ENCODE assay signal across 8 cellular contexts in the genomic region with DNA sequence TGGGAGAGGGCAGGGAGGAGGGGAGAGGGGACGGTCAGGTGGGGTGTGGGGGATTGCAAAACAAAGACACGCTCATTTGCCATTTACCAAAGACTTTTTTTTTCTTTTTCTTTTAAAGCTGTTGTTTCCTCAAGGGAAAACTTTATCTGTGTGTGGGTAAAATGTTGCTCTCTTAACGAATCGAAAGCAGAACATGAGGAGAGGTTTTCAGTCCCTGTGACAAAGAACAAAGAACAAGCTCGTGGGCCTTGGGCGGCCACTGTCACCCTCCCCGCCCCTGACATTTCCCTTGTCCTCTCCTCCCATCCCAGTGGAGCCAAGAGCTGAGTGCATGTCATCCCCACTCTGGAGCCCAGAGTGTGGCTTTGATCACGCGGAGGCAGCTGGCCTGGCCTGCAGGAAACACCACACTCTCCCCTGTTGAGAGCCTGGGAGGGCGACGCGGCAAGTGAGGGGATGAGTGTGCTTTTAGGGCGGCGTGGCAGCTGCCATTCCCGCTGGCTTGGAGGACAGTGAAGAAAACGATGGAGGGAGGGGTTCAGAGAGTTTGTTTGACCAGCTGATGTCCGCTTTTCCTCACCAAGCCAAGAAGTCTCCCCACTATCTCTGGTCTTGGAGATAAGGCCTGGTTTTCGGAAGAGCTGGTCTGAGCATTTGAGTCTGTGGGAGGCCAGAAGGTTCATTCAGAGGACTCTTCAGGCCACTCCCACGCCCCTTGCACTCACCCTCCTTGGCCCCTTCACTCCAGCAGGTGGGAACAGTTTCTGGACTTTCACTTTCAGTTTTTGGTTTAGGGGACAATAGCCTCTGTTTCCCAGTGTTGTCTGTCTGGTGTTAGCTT. TPM values are rescaled to one million over a fixed set of nuclear protein-coding genes. Genes with fewer than 3 reads are reported as not detected.
DNase-seq lines count a peak whose midpoint lies in the region; ATAC-seq and TF ChIP-seq lines count a peak whose summit lies in the region.

No MANE protein-coding gene starts in this region.

- H4K20me1 ChIP-seq in GM23248 (ENCODE audit: insufficient read depth): no peaks in the 10 kb centered on the region

- no peak for TF ChIP-seq CTCF in sigmoid colon (IDR thresholded peaks at IDR 0.05)

- no peak overlapping the region for H2AFZ ChIP-seq in ACC112 (ENCODE audit: low read length, unreplicated experiment)
- H2AFZ ChIP-seq in GM23248: peak overlapping the region; percentile 59

- H3K27ac ChIP-seq in ACC112 (ENCODE audit: low read depth, low read length): peak overlapping the region; percentile 100
- H3K27ac ChIP-seq in GM23248: peak overlapping the region; percentile 100
- peak overlapping the region; percentile 74 to 90 (median 87) for H3K27ac ChIP-seq in sigmoid colon

- 13 to 16% methylated on average over 18 to 19 of the region's 19 CpGs for WGBS in GM23248 (ENCODE audit: low coverage in 1 of 2, low lambda C conversion rate in 2 of 2, missing lambda C conversion rate in 2 of 2), 2 experiments
- WGBS in sigmoid colon, 2 donors: 36 to 67% methylated on average over 19 of the region's 19 CpGs

- peaks cover 100% of the 10 kb centered on the region for H3K4me1 Mint-ChIP-seq in activated T-cell treated with anti-CD3 and anti-CD28 coated beads, Interleukin-2, amount 50 U/mL, for 72 hours (ENCODE audit: low read depth)

- no peaks in the 10 kb centered on the region for H3K9me3 Mint-ChIP-seq in activated T-cell treated with anti-CD3 and anti-CD28 coated beads, Interleukin-2, amount 50 U/mL, for 72 hours

- peaks cover 37% of the 10 kb centered on the region for H3K79me2 ChIP-seq in ACC112 (ENCODE audit: control insufficient read depth, insufficient read depth, low read length, unreplicated experiment)
- peaks cover 17% of the 10 kb centered on the region; the same call in 1 of the 2 replicates for H3K79me2 ChIP-seq in GM23248 (ENCODE audit: insufficient read depth)

- intact Hi-C loops in left cardiac atrium (cut with DNase I): no loop called here
- intact Hi-C loops in sigmoid colon (cut with DNase I): loop anchor here (5.0 kb wide), 2 partner anchors 112 to 252 kb away; partner anchors contain the start of gene IGFBP4

- no peak for TF ChIP-seq EP300 in sigmoid colon (IDR thresholded peaks at IDR 0.05)

- no peaks in the 10 kb centered on the region for H3K9me2 ChIP-seq in GM23248 (ENCODE audit: insufficient read depth)

- peak overlapping the region; percentile 90 for H3K4me2 ChIP-seq in GM23248 (ENCODE audit: unreplicated experiment)

- H3K4me3 Mint-ChIP-seq in activated T-cell treated with anti-CD3 and anti-CD28 coated beads, Interleukin-2, amount 50 U/mL, for 72 hours: peak overlapping the region; percentile 69 to 76

- H3K36me3 ChIP-seq in ACC112 (ENCODE audit: insufficient read depth, low read length): peaks cover 7% of the 10 kb centered on the region; the same call in 1 of the 2 replicates
- no peaks in the 10 kb centered on the region for H3K36me3 ChIP-seq in GM23248 (ENCODE audit: low read depth)
- no peaks in the 10 kb centered on the region for H3K36me3 ChIP-seq in sigmoid colon

- TF ChIP-seq POLR2A in sigmoid colon (IDR thresholded peaks at IDR 0.05): no peak

- peaks cover 47% of the 10 kb centered on the region for H3F3A ChIP-seq in GM23248 (ENCODE audit: insufficient read depth)

- H3K27me3 ChIP-seq in ACC112 (ENCODE audit: insufficient read depth, low read length) (no peaks in the 10 kb centered on the region), GM23248 (replicated peaks; ENCODE audit: insufficient read depth) (no peaks in the 10 kb centered on the region), sigmoid colon (no peaks in the 10 kb centered on the region)

- H3K9me3 ChIP-seq in GM23248 (ENCODE audit: low read depth) (no peaks in the 10 kb centered on the region), sigmoid colon (no peaks in the 10 kb centered on the region)

- ATAC-seq in activated T-cell treated with anti-CD3 and anti-CD28 coated beads, Interleukin-2, amount 50 U/mL, for 72 hours (replicated peaks in 1 of 2): peak; percentile 14 to 26
- ATAC-seq in left cardiac atrium (peak; percentile 51 to 53), GM18909 (IDR thresholded peaks at IDR 0.05; ENCODE audit: poor library complexity, unreplicated experiment) (no peak)

- H3K36me3 Mint-ChIP-seq in activated T-cell treated with anti-CD3 and anti-CD28 coated beads, Interleukin-2, amount 50 U/mL, for 72 hours (ENCODE audit: insufficient read depth in 2 of 2): peaks cover 15 to 41% of the 10 kb centered on the region in 2 donors

- peaks cover 96% of the 10 kb centered on the region for H3K4me1 ChIP-seq in ACC112 (ENCODE audit: control insufficient read depth, insufficient read depth, low read length, unreplicated experiment)
- H3K4me1 ChIP-seq in GM23248 (ENCODE audit: insufficient read depth): peaks cover 62% of the 10 kb centered on the region
- peaks cover 0 to 82% (median 73%) of the 10 kb centered on the region in 4 donors for H3K4me1 ChIP-seq in sigmoid colon

- in situ Hi-C loops in GM23248 (cut with MboI): no loop called here

- H3K27me3 Mint-ChIP-seq in activated T-cell treated with anti-CD3 and anti-CD28 coated beads, Interleukin-2, amount 50 U/mL, for 72 hours (ENCODE audit: low read depth): no peaks in the 10 kb centered on the region

- H3K4me3 ChIP-seq in ACC112 (ENCODE audit: low read depth, low read length): peak overlapping the region; percentile 64
- H3K4me3 ChIP-seq in GM23248: peak overlapping the region; percentile 35
- peak overlapping the region in 1 of 4 donors; percentile 1 for H3K4me3 ChIP-seq in sigmoid colon

- DNase-seq in GM23248 (peak; percentile 87), left cardiac atrium (peak; percentile 87), sigmoid colon (peak; percentile 89), NCI-H1105 (lab: John Stamatoyannopoulos, UW) (no peak)
- DNase-seq in activated T-cell treated with anti-CD3 and anti-CD28 coated beads, Interleukin-2, amount 50 U/mL, for 72 hours: peak; percentile 32 to 37
- DNase-seq in stimulated activated naive CD4-positive, alpha-beta T cell treated with Interleukin-2 at 50 U/mL for 16 hours (lab: John Stamatoyannopoulos, UW): no peak

- peak overlapping the region; percentile 96 for H3K9ac ChIP-seq in GM23248

- H3K27ac Mint-ChIP-seq in activated T-cell treated with anti-CD3 and anti-CD28 coated beads, Interleukin-2, amount 50 U/mL, for 72 hours: peak overlapping the region; percentile 33

RNA-seq across cellular contexts. Expression of gene CCR7, which starts 11.4 kb away (rescaled TPM):
- not detected in 2 replicates for total RNA-seq in GM23248 (2014; rRNA removed; shearing (Covaris generic))
- 0.68 and 1.2 TPM in 2 replicates for polyA plus RNA-seq in GM23248 (2016; fragmentation: Nextera tagmentation; extraction: Ambion mirVana)
- 100 to 1,000 TPM; 311 to 371 TPM for total RNA-seq in activated T-cell treated with anti-CD3 and anti-CD28 coated beads, Interleukin-2, amount 50 U/mL, for 72 hours
- total RNA-seq in left cardiac atrium: under 1 TPM; 0.29 to 0.53 TPM
- not detected for total RNA-seq in sigmoid colon
- 10 to 100 TPM in 1 of 3 donors, not detected in 2; 73.5 TPM for polyA plus RNA-seq in sigmoid colon

RNA-seq across cellular contexts. Expression of gene TNS4, which starts 52.5 kb away (rescaled TPM):
- total RNA-seq in GM23248 (2014; rRNA removed; shearing (Covaris generic)): not detected in 2 replicates
- 0.20 and 0.44 TPM in 2 replicates for polyA plus RNA-seq in GM23248 (2016; fragmentation: Nextera tagmentation; extraction: Ambion mirVana)
- 10 to 100 TPM in 1 of 2 donors, 1 to 10 TPM in 1; 9.9 to 10.6 TPM for total RNA-seq in activated T-cell treated with anti-CD3 and anti-CD28 coated beads, Interleukin-2, amount 50 U/mL, for 72 hours
- not detected for total RNA-seq in left cardiac atrium
- not detected for total RNA-seq in sigmoid colon
- polyA plus RNA-seq in sigmoid colon: 1 to 10 TPM; 1.2 to 6.9 (median 1.8) TPM

Comparison
In these comparisons a context has a peak if more than half of its experiments do, and no peak if none do; other contexts are left out.
1. DNase-seq: peak in GM23248 (single experiment), activated T-cell treated with anti-CD3 and anti-CD28 coated beads, Interleukin-2, amount 50 U/mL, for 72 hours (2 of 2), left cardiac atrium (single experiment) and sigmoid colon (single experiment); none in stimulated activated naive CD4-positive, alpha-beta T cell treated with Interleukin-2 at 50 U/mL for 16 hours (single experiment) and NCI-H1105 (single experiment).
2. RNA of gene CCR7, which starts 11.4 kb away (total RNA-seq): 311 to 371 TPM in activated T-cell treated with anti-CD3 and anti-CD28 coated beads, Interleukin-2, amount 50 U/mL, for 72 hours; 0.29 to 0.53 TPM in left cardiac atrium, not detected in GM23248 and not detected in sigmoid colon; every median in the first group is over 100 times any median in the second.
3. RNA of gene TNS4, which starts 52.5 kb away (total RNA-seq): 9.9 to 10.6 TPM in activated T-cell treated with anti-CD3 and anti-CD28 coated beads, Interleukin-2, amount 50 U/mL, for 72 hours; not detected in left cardiac atrium, not detected in GM23248 and not detected in sigmoid colon; every median in the first group is over 4 times any median in the second.
4. Peak in every context shown above with its lines, with median percentiles within 50 percentile points of each other: H3K27ac ChIP-seq.